ENCODE assay signal across 18 cellular contexts in genomic region chr10:53770903-53771302, GRCh38.
DNase-seq lines count a peak whose midpoint lies in the region; ATAC-seq and TF ChIP-seq lines count a peak whose summit lies in the region.
"Had no signal": no experiment of that assay in that cellular context is flagged by ENCODE, and none has a peak within 500 bp of the region (broad histone marks: within the 10 kb centered on the region; RNA-seq: fewer than 3 reads in every experiment).

No MANE protein-coding gene starts in this region.

- no peaks in the 10 kb centered on the region; a peak in 1 of 4 replicates for H3K4me1 ChIP-seq in SK-N-SH (ENCODE audit: control insufficient read depth in 1 of 2, insufficient read depth in 2 of 2, low read depth in 1 of 2, low read length in 1 of 2)
- H3K4me1 ChIP-seq: A549, BE2C, BLaER1 had no signal

- H3K4me2 ChIP-seq in SK-N-SH (no peak overlapping the region), neural cell (ENCODE audit: low read length) (no peak overlapping the region)
- H3K4me2 ChIP-seq: A549, BLaER1 had no signal

- no peak for ATAC-seq in SK-N-SH treated with all-trans-retinoic acid at 6 μM for 48 hours
- no peak for ATAC-seq in stimulated activated naive CD8-positive, alpha-beta T cell treated with anti-CD3 and anti-CD28 coated beads, Interleukin-15, Interleukin-2, amounts not matched to agents 100 U/mL and 50 U/mL, for 24 hours
- ATAC-seq: A549 had no signal

- POLR2A ChIA-PET in SK-N-SH (lab: Yijun Ruan, JAX) = no interaction called here

- H3K9me2 ChIP-seq in SK-N-SH = no peaks in the 10 kb centered on the region
- H3K9me2 ChIP-seq in neural cell (ENCODE audit: insufficient read depth, low read length) = no peaks in the 10 kb centered on the region

- TF ChIP-seq CTCF in SK-N-SH (IDR thresholded peaks at IDR 0.05) = no peak
- TF ChIP-seq CTCF in neural cell (IDR thresholded peaks at IDR 0.05; ENCODE audit: poor library complexity, severe bottlenecking) = no peak

- H3K9me3 ChIP-seq in SK-N-SH (no peaks in the 10 kb centered on the region), neural cell (ENCODE audit: low read length) (no peaks in the 10 kb centered on the region)
- H3K9me3 ChIP-seq: A549, BE2C, BLaER1 had no signal

- H3K4me3 ChIP-seq in SK-N-SH (ENCODE audit: low read depth in 2 of 2, low read length in 1 of 2) (no peak overlapping the region), neural cell (ENCODE audit: low read length) (no peak overlapping the region)
- H3K4me3 ChIP-seq: A549, BLaER1 had no signal

- no peak for TF ChIP-seq EP300 in SK-N-SH (IDR thresholded peaks at IDR 0.05; ENCODE audit: borderline replicate concordance in 1 of 2, low read depth in 1 of 2, low read length in 1 of 2)
- peak; percentile 75 for TF ChIP-seq EP300 in neural cell (conservative IDR thresholded peaks at IDR 0.05; ENCODE audit: poor library complexity, severe bottlenecking)

- H4K20me1 ChIP-seq in SK-N-SH (ENCODE audit: insufficient read depth) = no peaks in the 10 kb centered on the region
- no peaks in the 10 kb centered on the region for H4K20me1 ChIP-seq in neural cell (ENCODE audit: insufficient read depth)
- H4K20me1 ChIP-seq: BLaER1 had no signal

- H3K27me3 ChIP-seq in SK-N-SH (ENCODE audit: insufficient read depth) (no peaks in the 10 kb centered on the region), neural cell (ENCODE audit: insufficient read depth, low read depth, low read length) (no peaks in the 10 kb centered on the region)
- H3K27me3 ChIP-seq: BE2C, BLaER1 had no signal

- H3F3A ChIP-seq in SK-N-SH (replicated peaks; ENCODE audit: insufficient read depth) (no peaks in the 10 kb centered on the region), neural cell (ENCODE audit: insufficient read depth, low read length, poor library complexity, severe bottlenecking) (no peaks in the 10 kb centered on the region)

- DNase-seq in SK-N-SH (peak; percentile 9), left kidney (ENCODE audit: low read depth, low spot score) (peak; percentile 11), kidney glomerular epithelial cell (lab: John Stamatoyannopoulos, UW) (no peak), AG08396 (ENCODE audit: low spot score) (no peak)
- DNase-seq in stimulated activated naive CD8-positive, alpha-beta T cell treated with anti-CD3 and anti-CD28 coated beads, Interleukin-15, Interleukin-2, amounts not matched to agents 100 U/mL and 50 U/mL, for 24 hours = no peak
- DNase-seq: BE2C; C1 segment of cervical spinal cord; CD4-positive, alpha-beta memory T cell; CD4-positive, CD25-positive, alpha-beta regulatory T cell; CD8-positive, alpha-beta memory T cell; COR-L47; DMS79 treated with DMSO at 0.1 percent for 48 hours; GF-D8 had no signal

- WGBS in SK-N-SH (ENCODE audit: low lambda C conversion rate) = 50% methylated on average over 6 of the region's 6 CpGs

- no peak overlapping the region for H3K9ac ChIP-seq in SK-N-SH
- H3K9ac ChIP-seq in neural cell (ENCODE audit: low read length) = no peak overlapping the region
- H3K9ac ChIP-seq: BLaER1 had no signal

- CTCF ChIA-PET in SK-N-SH (lab: Yijun Ruan, JAX) = interaction anchor here (0.7 kb wide), 1 partner anchor 144 kb away, joined by 3 read pairs; no protein-coding TSS in a partner anchor

- H3K36me3 ChIP-seq in SK-N-SH (replicated peaks in 1 of 2; ENCODE audit: control insufficient read depth in 1 of 2, insufficient read depth in 2 of 2, low read length in 1 of 2) = no peaks in the 10 kb centered on the region
- H3K36me3 ChIP-seq in neural cell (ENCODE audit: insufficient read depth, low read length) = no peaks in the 10 kb centered on the region
- H3K36me3 ChIP-seq: BE2C, BLaER1 had no signal

- TF ChIP-seq RAD21 in SK-N-SH (IDR thresholded peaks at IDR 0.05; ENCODE audit: low read length) (no peak), neural cell (conservative IDR thresholded peaks at IDR 0.05) (no peak)

- H3K79me2 ChIP-seq in SK-N-SH (ENCODE audit: insufficient read depth) = no peaks in the 10 kb centered on the region
- H3K79me2 ChIP-seq in neural cell (replicated peaks; ENCODE audit: insufficient read depth, low read length) = no peaks in the 10 kb centered on the region

- H2AFZ ChIP-seq in SK-N-SH (ENCODE audit: low read depth) (no peak overlapping the region), neural cell (ENCODE audit: low read depth, low read length) (no peak overlapping the region)

- H3K27ac ChIP-seq in SK-N-SH (ENCODE audit: low read depth in 2 of 2, low read length in 1 of 2) (no peak overlapping the region), neural cell (ENCODE audit: low read length) (no peak overlapping the region)
- H3K27ac ChIP-seq: 22Rv1, A549, BLaER1 had no signal

TF ChIP-seq in SK-N-SH, 30 proteins besides CTCF, POLR2A, EP300 and RAD21:
- TF ChIP-seq MAX (IDR thresholded peaks at IDR 0.05; ENCODE audit: low read depth) (no peak), GATA2 (CRISPR knock-in tag; IDR thresholded peaks at IDR 0.05) (peak; percentile 11; the same call in 1 of the 2 replicates)

TF ChIP-seq in SK-N-SH treated with all-trans-retinoic acid at 6 μM for 48 hours, 23 proteins besides CTCF, POLR2A, EP300 and RAD21:
- no peak for TF ChIP-seq ZNF8 (CRISPR knock-in tag; IDR thresholded peaks at IDR 0.05)
- TF ChIP-seq TOX (CRISPR knock-in tag; IDR thresholded peaks at IDR 0.05; ENCODE audit: borderline replicate concordance) = no peak

TF ChIP-seq in neural cell, 6 proteins besides CTCF, POLR2A, EP300 and RAD21:
- TF ChIP-seq POLR2AphosphoS5 (IDR thresholded peaks at IDR 0.05) (peak; percentile 45), SMC3 (conservative IDR thresholded peaks at IDR 0.05; ENCODE audit: poor library complexity) (no peak), EZH2 (IDR thresholded peaks at IDR 0.05; ENCODE audit: borderline replicate concordance, insufficient read depth, low read length, poor library complexity, severe bottlenecking) (no peak), TAF1 (IDR thresholded peaks at IDR 0.05; ENCODE audit: low read depth) (no peak), MXI1 (conservative IDR thresholded peaks at IDR 0.05; ENCODE audit: poor library complexity, severe bottlenecking) (no peak)
- TF ChIP-seq, protein P1, sequence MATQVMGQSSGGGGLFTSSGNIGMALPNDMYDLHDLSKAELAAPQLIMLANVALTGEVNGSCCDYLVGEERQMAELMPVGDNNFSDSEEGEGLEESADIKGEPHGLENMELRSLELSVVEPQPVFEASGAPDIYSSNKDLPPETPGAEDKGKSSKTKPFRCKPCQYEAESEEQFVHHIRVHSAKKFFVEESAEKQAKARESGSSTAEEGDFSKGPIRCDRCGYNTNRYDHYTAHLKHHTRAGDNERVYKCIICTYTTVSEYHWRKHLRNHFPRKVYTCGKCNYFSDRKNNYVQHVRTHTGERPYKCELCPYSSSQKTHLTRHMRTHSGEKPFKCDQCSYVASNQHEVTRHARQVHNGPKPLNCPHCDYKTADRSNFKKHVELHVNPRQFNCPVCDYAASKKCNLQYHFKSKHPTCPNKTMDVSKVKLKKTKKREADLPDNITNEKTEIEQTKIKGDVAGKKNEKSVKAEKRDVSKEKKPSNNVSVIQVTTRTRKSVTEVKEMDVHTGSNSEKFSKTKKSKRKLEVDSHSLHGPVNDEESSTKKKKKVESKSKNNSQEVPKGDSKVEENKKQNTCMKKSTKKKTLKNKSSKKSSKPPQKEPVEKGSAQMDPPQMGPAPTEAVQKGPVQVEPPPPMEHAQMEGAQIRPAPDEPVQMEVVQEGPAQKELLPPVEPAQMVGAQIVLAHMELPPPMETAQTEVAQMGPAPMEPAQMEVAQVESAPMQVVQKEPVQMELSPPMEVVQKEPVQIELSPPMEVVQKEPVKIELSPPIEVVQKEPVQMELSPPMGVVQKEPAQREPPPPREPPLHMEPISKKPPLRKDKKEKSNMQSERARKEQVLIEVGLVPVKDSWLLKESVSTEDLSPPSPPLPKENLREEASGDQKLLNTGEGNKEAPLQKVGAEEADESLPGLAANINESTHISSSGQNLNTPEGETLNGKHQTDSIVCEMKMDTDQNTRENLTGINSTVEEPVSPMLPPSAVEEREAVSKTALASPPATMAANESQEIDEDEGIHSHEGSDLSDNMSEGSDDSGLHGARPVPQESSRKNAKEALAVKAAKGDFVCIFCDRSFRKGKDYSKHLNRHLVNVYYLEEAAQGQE (IDR thresholded peaks at IDR 0.05; ENCODE audit: borderline replicate concordance) = peak; percentile 52

Comparison
In these comparisons a context has a peak if more than half of its experiments do, and no peak if none do; other contexts are left out.
1. DNase-seq: peak in SK-N-SH (single experiment) and left kidney (single experiment); none in stimulated activated naive CD8-positive, alpha-beta T cell treated with anti-CD3 and anti-CD28 coated beads, Interleukin-15, Interleukin-2, amounts not matched to agents 100 U/mL and 50 U/mL, for 24 hours (single experiment), kidney glomerular epithelial cell (single experiment) and AG08396 (single experiment).